Comparison of ENCODE assay signal across 33 cellular contexts in genomic region chr3:39733804-39734203, GRCh38.
DNase-seq lines count a peak whose midpoint lies in the region; ATAC-seq, FAIRE-seq and TF ChIP-seq lines count a peak whose summit lies in the region.
"Had no signal": no experiment of that assay in that cellular context is flagged by ENCODE, and none has a peak within 500 bp of the region (broad histone marks: within the 10 kb centered on the region; RNA-seq: fewer than 3 reads in every experiment).

No MANE protein-coding gene starts in this region.

- H3K36me3 ChIP-seq in liver (ENCODE audit: control insufficient read depth in 4 of 4, insufficient read depth in 3 of 4, low read depth in 1 of 4, low read length in 3 of 4) (no peaks in the 10 kb centered on the region), HepG2 (replicated peaks in 1 of 2; ENCODE audit: control insufficient read depth in 1 of 2, insufficient read depth in 2 of 2, low read length in 2 of 2) (no peaks in the 10 kb centered on the region)
- H3K36me3 ChIP-seq: BE2C; BLaER1; BLaER1 treated with 17β-estradiol and CSF1 and Interleukin-3, amounts not matched to agents 10 nM and 100 nM had no signal

- TF ChIP-seq CTCF in liver (IDR thresholded peaks at IDR 0.05; ENCODE audit: low read depth, low read length, missing input control): no peak
- no peak for TF ChIP-seq CTCF in HepG2 (CRISPR knock-in tag; IDR thresholded peaks at IDR 0.05)

- H3K4me3 ChIP-seq in liver (ENCODE audit: low read depth in 1 of 3, low read length in 3 of 3) (no peak overlapping the region), HepG2 (replicated peaks in 1 of 3; ENCODE audit: insufficient read depth in 1 of 3, low read depth in 2 of 3, low read length in 3 of 3) (no peak overlapping the region)
- H3K4me3 ChIP-seq: A549; BLaER1; BLaER1 treated with 17β-estradiol and CSF1 and Interleukin-3, amounts not matched to agents 10 nM and 100 nM had no signal

- H4K20me1 ChIP-seq in HepG2 (ENCODE audit: insufficient read depth, low read length): no peaks in the 10 kb centered on the region
- H4K20me1 ChIP-seq: BLaER1; BLaER1 treated with 17β-estradiol and CSF1 and Interleukin-3, amounts not matched to agents 10 nM and 100 nM had no signal

- intact Hi-C loops in HepG2 (cut with micrococcal nuclease; ENCODE audit: unreplicated experiment): no loop called here
- intact Hi-C loops in activated T-helper 1 cell treated with anti-CD3 and anti-CD28 coated beads, Interleukin-12 subunit alpha, Interleukin-12 subunit beta, Interleukin-2, Interleukin-4 antibody, amounts not matched to agents 30 ng/mL and 10 ng/mL and 1 ng/mL, durations not matched to agents 14 hours and 24 hours and 36 hours (cut with micrococcal nuclease): no loop called here

- no peak for ATAC-seq in HepG2
- ATAC-seq: A549; CD8-positive, alpha-beta T cell had no signal

- H3K4me1 ChIP-seq in liver (ENCODE audit: control insufficient read depth in 4 of 4, insufficient read depth in 4 of 4, low read length in 3 of 4) (no peaks in the 10 kb centered on the region), HepG2 (ENCODE audit: insufficient read depth, low read length) (no peaks in the 10 kb centered on the region)
- H3K4me1 ChIP-seq: A549; BE2C; BLaER1; BLaER1 treated with 17β-estradiol and CSF1 and Interleukin-3, amounts not matched to agents 10 nM and 100 nM; Caco-2 had no signal

- BruUV-seq in HepG2 (replicated peaks; lab: Mats Ljungman, UMichigan): no TSS peak

- no peak overlapping the region for H3K27ac ChIP-seq in liver (ENCODE audit: low read depth in 1 of 2, low read length in 2 of 2)
- no peak overlapping the region for H3K27ac ChIP-seq in HepG2 (ENCODE audit: extremely low read length, insufficient read depth, low read length)
- H3K27ac ChIP-seq: 22Rv1; A549; BLaER1; BLaER1 treated with 17β-estradiol and CSF1 and Interleukin-3, amounts not matched to agents 10 nM and 100 nM; C4-2B had no signal

- no peak overlapping the region for H2AFZ ChIP-seq in HepG2 (ENCODE audit: low read length)

- DNase-seq in HepG2 (ENCODE audit: low spot score) (no peak), mucosa of gallbladder (ENCODE audit: low spot score) (peak; percentile 52)
- DNase-seq in activated T-helper 1 cell treated with anti-CD3 and anti-CD28 coated beads, Interleukin-12 subunit alpha, Interleukin-12 subunit beta, Interleukin-2, Interleukin-4 antibody, amounts not matched to agents 30 ng/mL and 10 ng/mL and 1 ng/mL, durations not matched to agents 14 hours and 24 hours and 36 hours (ENCODE audit: low spot score): no peak
- DNase-seq: 8988T; ACHN; AML-193; BE2C; C1 segment of cervical spinal cord; Caco-2; Calu3; CD4-positive, alpha-beta memory T cell; CD4-positive, alpha-beta T cell; CD4-positive, CD25-positive, alpha-beta regulatory T cell; CD8-positive, alpha-beta memory T cell; CD8-positive, alpha-beta T cell; COR-L47; DMS 273 treated with DMSO at 0.1 percent for 48 hours; DMS153; DMS53; DMS79; DMS79 treated with DMSO at 0.1 percent for 48 hours; DND-41; EL had no signal

- no peaks in the 10 kb centered on the region for H3K79me2 ChIP-seq in HepG2 (ENCODE audit: insufficient read depth, low read length)

- H3K9me3 Mint-ChIP-seq in activated T-helper 1 cell treated with anti-CD3 and anti-CD28 coated beads, Interleukin-12 subunit alpha, Interleukin-12 subunit beta, Interleukin-2, Interleukin-4 antibody, amounts not matched to agents 30 ng/mL and 10 ng/mL and 1 ng/mL, durations not matched to agents 14 hours and 24 hours and 36 hours: no peaks in the 10 kb centered on the region

- WGBS in liver: 53% methylated on average over 3 of the region's 3 CpGs
- WGBS in HepG2 (ENCODE audit: low lambda C conversion rate): 0% methylated on average over 3 of the region's 3 CpGs

- H3K9ac ChIP-seq in liver (ENCODE audit: low read depth in 1 of 2, low read length in 2 of 2) (no peak overlapping the region), HepG2 (ENCODE audit: insufficient read depth, low read depth, low read length) (no peak overlapping the region)
- H3K9ac ChIP-seq: BLaER1; BLaER1 treated with 17β-estradiol and CSF1 and Interleukin-3, amounts not matched to agents 10 nM and 100 nM had no signal

- no peak overlapping the region for H3K27ac Mint-ChIP-seq in activated T-helper 1 cell treated with anti-CD3 and anti-CD28 coated beads, Interleukin-12 subunit alpha, Interleukin-12 subunit beta, Interleukin-2, Interleukin-4 antibody, amounts not matched to agents 30 ng/mL and 10 ng/mL and 1 ng/mL, durations not matched to agents 14 hours and 24 hours and 36 hours
- H3K27ac Mint-ChIP-seq: B cell; CD4-positive, alpha-beta memory T cell; CD4-positive, alpha-beta T cell; CD4-positive, CD25-positive, alpha-beta regulatory T cell; CD8-positive, alpha-beta memory T cell; CD8-positive, alpha-beta T cell had no signal

- TF ChIP-seq POLR2A in HepG2 (IDR thresholded peaks at IDR 0.05; ENCODE audit: insufficient read depth in 1 of 2, low read depth in 2 of 2, low read length in 2 of 2): no peak

- H3K36me3 Mint-ChIP-seq in activated T-helper 1 cell treated with anti-CD3 and anti-CD28 coated beads, Interleukin-12 subunit alpha, Interleukin-12 subunit beta, Interleukin-2, Interleukin-4 antibody, amounts not matched to agents 30 ng/mL and 10 ng/mL and 1 ng/mL, durations not matched to agents 14 hours and 24 hours and 36 hours (ENCODE audit: low read depth): no peaks in the 10 kb centered on the region
- H3K36me3 Mint-ChIP-seq: CD14-positive monocyte; CD4-positive, alpha-beta memory T cell; CD4-positive, CD25-positive, alpha-beta regulatory T cell; CD8-positive, alpha-beta memory T cell; CD8-positive, alpha-beta T cell had no signal

- in situ Hi-C loops in HepG2 (cut with HindIII; ENCODE audit: extremely low pct_ligation_motif_present, low pct_unique_long_range_greater_than_20kb): no loop called here

- no peak for FAIRE-seq in HepG2 (lab: Jason Lieb, UNC)
- FAIRE-seq: A204.1, A549, D721Med had no signal

- no peaks in the 10 kb centered on the region for H3K27me3 Mint-ChIP-seq in activated T-helper 1 cell treated with anti-CD3 and anti-CD28 coated beads, Interleukin-12 subunit alpha, Interleukin-12 subunit beta, Interleukin-2, Interleukin-4 antibody, amounts not matched to agents 30 ng/mL and 10 ng/mL and 1 ng/mL, durations not matched to agents 14 hours and 24 hours and 36 hours (ENCODE audit: insufficient read depth)
- H3K27me3 Mint-ChIP-seq: B cell; CD4-positive, alpha-beta memory T cell; CD4-positive, alpha-beta T cell; CD4-positive, CD25-positive, alpha-beta regulatory T cell; CD8-positive, alpha-beta memory T cell had no signal

- H3K9me3 ChIP-seq in liver (ENCODE audit: control insufficient read depth in 4 of 4, low read length in 3 of 4) (no peaks in the 10 kb centered on the region), HepG2 (ENCODE audit: low read length) (no peaks in the 10 kb centered on the region)
- H3K9me3 ChIP-seq: A549, BE2C, BLaER1, Caco-2 had no signal

- H3K4me1 Mint-ChIP-seq in activated T-helper 1 cell treated with anti-CD3 and anti-CD28 coated beads, Interleukin-12 subunit alpha, Interleukin-12 subunit beta, Interleukin-2, Interleukin-4 antibody, amounts not matched to agents 30 ng/mL and 10 ng/mL and 1 ng/mL, durations not matched to agents 14 hours and 24 hours and 36 hours (ENCODE audit: low read depth): no peaks in the 10 kb centered on the region
- H3K4me1 Mint-ChIP-seq: B cell; CD14-positive monocyte; CD4-positive, alpha-beta memory T cell; CD4-positive, CD25-positive, alpha-beta regulatory T cell; CD8-positive, alpha-beta memory T cell had no signal

- CTCF ChIA-PET in HepG2 (lab: Yijun Ruan, JAX; ENCODE audit: low intra/inter-chr PET ratio, low total read pairs): no interaction called here

- no peak for TF ChIP-seq EP300 in HepG2 (IDR thresholded peaks at IDR 0.05; ENCODE audit: low read depth in 2 of 2, low read length in 2 of 2)
- no peak for TF ChIP-seq EP300 in HepG2 (CRISPR knock-in tag; IDR thresholded peaks at IDR 0.05; ENCODE audit: borderline replicate concordance)

- no peak overlapping the region for H3K4me3 Mint-ChIP-seq in activated T-helper 1 cell treated with anti-CD3 and anti-CD28 coated beads, Interleukin-12 subunit alpha, Interleukin-12 subunit beta, Interleukin-2, Interleukin-4 antibody, amounts not matched to agents 30 ng/mL and 10 ng/mL and 1 ng/mL, durations not matched to agents 14 hours and 24 hours and 36 hours
- H3K4me3 Mint-ChIP-seq: B cell; CD14-positive monocyte; CD4-positive, alpha-beta memory T cell; CD4-positive, alpha-beta T cell; CD4-positive, CD25-positive, alpha-beta regulatory T cell; CD8-positive, alpha-beta memory T cell; CD8-positive, alpha-beta T cell had no signal

- H3K27me3 ChIP-seq in liver (ENCODE audit: control insufficient read depth in 4 of 4, insufficient read depth in 4 of 4, low read length in 3 of 4): no peaks in the 10 kb centered on the region
- H3K27me3 ChIP-seq in HepG2 (ENCODE audit: control insufficient read depth in 1 of 2, insufficient read depth in 2 of 2, low read length in 2 of 2): 0 out of 5 replicates have a peak, but pooled peaks cover 0 to 3% of the 10 kb centered on the region in 2 experiments
- H3K27me3 ChIP-seq: BE2C; BLaER1; BLaER1 treated with 17β-estradiol and CSF1 and Interleukin-3, amounts not matched to agents 10 nM and 100 nM had no signal

- no peak for TF ChIP-seq RAD21 in liver (IDR thresholded peaks at IDR 0.05)
- TF ChIP-seq RAD21 in HepG2 (CRISPR knock-in tag; IDR thresholded peaks at IDR 0.05): no peak

- H3K4me2 ChIP-seq in HepG2 (ENCODE audit: low read depth, low read length): no peak overlapping the region
- H3K4me2 ChIP-seq: A549; BLaER1; BLaER1 treated with 17β-estradiol and CSF1 and Interleukin-3, amounts not matched to agents 10 nM and 100 nM had no signal

- POLR2A ChIA-PET in HepG2 (lab: Yijun Ruan, JAX): no interaction called here

TF ChIP-seq in liver, 16 proteins besides CTCF, POLR2A, EP300 and RAD21:
- TF ChIP-seq, protein P1, sequence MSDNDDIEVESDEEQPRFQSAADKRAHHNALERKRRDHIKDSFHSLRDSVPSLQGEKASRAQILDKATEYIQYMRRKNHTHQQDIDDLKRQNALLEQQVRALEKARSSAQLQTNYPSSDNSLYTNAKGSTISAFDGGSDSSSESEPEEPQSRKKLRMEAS (IDR thresholded peaks at IDR 0.05): no peak
- TF ChIP-seq HNF4G (IDR thresholded peaks at IDR 0.05) (peak; percentile 43), HNF4A (conservative IDR thresholded peaks at IDR 0.05) (peak; percentile 58 to 88)
TF ChIP-seq in liver: peak in this region for 2.

TF ChIP-seq in HepG2, 621 proteins besides CTCF, POLR2A, EP300 and RAD21 (continues in another document):
- TF ChIP-seq, protein P2, sequence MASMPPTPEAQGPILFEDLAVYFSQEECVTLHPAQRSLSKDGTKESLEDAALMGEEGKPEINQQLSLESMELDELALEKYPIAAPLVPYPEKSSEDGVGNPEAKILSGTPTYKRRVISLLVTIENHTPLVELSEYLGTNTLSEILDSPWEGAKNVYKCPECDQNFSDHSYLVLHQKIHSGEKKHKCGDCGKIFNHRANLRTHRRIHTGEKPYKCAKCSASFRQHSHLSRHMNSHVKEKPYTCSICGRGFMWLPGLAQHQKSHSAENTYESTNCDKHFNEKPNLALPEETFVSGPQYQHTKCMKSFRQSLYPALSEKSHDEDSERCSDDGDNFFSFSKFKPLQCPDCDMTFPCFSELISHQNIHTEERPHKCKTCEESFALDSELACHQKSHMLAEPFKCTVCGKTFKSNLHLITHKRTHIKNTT (CRISPR knock-in tag; IDR thresholded peaks at IDR 0.05): no peak
- TF ChIP-seq ZBTB7B (CRISPR knock-in tag; IDR thresholded peaks at IDR 0.05) (no peak), TEAD3 (CRISPR knock-in tag; optimal IDR thresholded peaks at IDR 0.05; ENCODE audit: borderline replicate concordance) (no peak)
